ENCODE assay signal across 1 cellular context in the genomic region with DNA sequence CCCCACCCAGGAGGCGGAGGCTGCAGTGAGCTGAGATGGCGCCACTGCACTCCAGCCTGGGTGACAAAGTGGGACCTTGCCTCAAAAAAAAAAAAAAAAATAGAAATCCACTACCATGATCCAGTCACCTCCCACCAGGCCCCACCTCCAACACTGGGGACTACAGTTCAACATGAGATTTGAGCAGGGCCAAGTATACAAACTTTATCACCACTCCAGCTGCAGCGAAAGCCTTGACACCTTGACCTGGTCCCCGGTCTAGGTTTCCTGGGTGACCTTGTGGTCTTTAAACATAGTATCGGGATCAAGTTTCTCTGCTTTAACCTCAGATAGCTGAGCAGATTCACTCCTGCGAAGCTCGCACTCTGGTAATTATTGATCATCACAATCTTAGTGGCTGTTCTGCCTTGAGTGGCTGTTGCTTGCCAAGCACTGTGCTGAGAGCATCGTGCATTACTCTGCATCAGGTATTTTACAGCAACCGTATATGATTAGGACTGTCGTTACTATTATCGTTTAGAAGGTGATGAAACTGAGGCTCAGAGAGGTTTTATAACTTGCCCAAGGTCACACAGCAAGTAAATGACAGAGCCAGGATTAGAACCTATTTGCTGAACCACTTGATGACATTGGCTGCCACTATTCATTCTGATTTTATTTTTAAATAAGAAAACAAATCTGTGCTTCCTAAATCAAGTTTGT.
A peak's percentile ranks its signal among the peaks of the same experiment; 100 is the strongest.
TF ChIP-seq lines count a peak whose summit lies in the region.

No MANE protein-coding gene starts in this region.

TF ChIP-seq in HepG2, 621 proteins besides CTCF, POLR2A, EP300 and RAD21 (continued from another document):
- TF ChIP-seq CEBPG (CRISPR knock-in tag; IDR thresholded peaks at IDR 0.05) (no peak), ZSCAN20 (CRISPR knock-in tag; IDR thresholded peaks at IDR 0.05; ENCODE audit: borderline replicate concordance) (no peak), ZNF207 (IDR thresholded peaks at IDR 0.05; ENCODE audit: borderline replicate concordance) (no peak), ZNF605 (CRISPR knock-in tag; IDR thresholded peaks at IDR 0.05) (0 out of 2 replicates have a peak, but pooled peaks have one; percentile 51), ZNF205 (CRISPR knock-in tag; IDR thresholded peaks at IDR 0.05) (no peak), MEIS2 (CRISPR knock-in tag; IDR thresholded peaks at IDR 0.05) (no peak), RBM39 (IDR thresholded peaks at IDR 0.05; ENCODE audit: low read depth, low read length, poor library complexity, severe bottlenecking) (no peak), ATF7 (IDR thresholded peaks at IDR 0.05) (no peak), ATF7 (CRISPR knock-in tag; IDR thresholded peaks at IDR 0.05) (no peak), KAT8 (CRISPR knock-in tag; IDR thresholded peaks at IDR 0.05) (no peak), SALL1 (CRISPR knock-in tag; IDR thresholded peaks at IDR 0.05) (peak; percentile 70), KDM1A (CRISPR knock-in tag; IDR thresholded peaks at IDR 0.05) (no peak), ATRX (CRISPR knock-in tag; IDR thresholded peaks at IDR 0.05; ENCODE audit: borderline replicate concordance) (no peak), ZNF850 (CRISPR knock-in tag; conservative IDR thresholded peaks at IDR 0.05) (no peak), ZFP36 (IDR thresholded peaks at IDR 0.05; ENCODE audit: borderline replicate concordance, low read depth, low read length, partially characterized antibody) (no peak), JUN (CRISPR knock-in tag; IDR thresholded peaks at IDR 0.05) (no peak)
- TF ChIP-seq, protein P1, sequence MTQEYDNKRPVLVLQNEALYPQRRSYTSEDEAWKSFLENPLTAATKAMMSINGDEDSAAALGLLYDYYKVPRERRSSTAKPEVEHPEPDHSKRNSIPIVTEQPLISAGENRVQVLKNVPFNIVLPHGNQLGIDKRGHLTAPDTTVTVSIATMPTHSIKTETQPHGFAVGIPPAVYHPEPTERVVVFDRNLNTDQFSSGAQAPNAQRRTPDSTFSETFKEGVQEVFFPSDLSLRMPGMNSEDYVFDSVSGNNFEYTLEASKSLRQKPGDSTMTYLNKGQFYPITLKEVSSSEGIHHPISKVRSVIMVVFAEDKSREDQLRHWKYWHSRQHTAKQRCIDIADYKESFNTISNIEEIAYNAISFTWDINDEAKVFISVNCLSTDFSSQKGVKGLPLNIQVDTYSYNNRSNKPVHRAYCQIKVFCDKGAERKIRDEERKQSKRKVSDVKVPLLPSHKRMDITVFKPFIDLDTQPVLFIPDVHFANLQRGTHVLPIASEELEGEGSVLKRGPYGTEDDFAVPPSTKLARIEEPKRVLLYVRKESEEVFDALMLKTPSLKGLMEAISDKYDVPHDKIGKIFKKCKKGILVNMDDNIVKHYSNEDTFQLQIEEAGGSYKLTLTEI (CRISPR knock-in tag; conservative IDR thresholded peaks at IDR 0.05): no peak
- TF ChIP-seq, protein P2, sequence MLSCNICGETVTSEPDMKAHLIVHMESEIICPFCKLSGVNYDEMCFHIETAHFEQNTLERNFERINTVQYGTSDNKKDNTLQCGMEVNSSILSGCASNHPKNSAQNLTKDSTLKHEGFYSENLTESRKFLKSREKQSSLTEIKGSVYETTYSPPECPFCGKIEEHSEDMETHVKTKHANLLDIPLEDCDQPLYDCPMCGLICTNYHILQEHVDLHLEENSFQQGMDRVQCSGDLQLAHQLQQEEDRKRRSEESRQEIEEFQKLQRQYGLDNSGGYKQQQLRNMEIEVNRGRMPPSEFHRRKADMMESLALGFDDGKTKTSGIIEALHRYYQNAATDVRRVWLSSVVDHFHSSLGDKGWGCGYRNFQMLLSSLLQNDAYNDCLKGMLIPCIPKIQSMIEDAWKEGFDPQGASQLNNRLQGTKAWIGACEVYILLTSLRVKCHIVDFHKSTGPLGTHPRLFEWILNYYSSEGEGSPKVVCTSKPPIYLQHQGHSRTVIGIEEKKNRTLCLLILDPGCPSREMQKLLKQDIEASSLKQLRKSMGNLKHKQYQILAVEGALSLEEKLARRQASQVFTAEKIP (CRISPR knock-in tag; IDR thresholded peaks at IDR 0.05; ENCODE audit: borderline replicate concordance): no peak
- TF ChIP-seq, protein P3, sequence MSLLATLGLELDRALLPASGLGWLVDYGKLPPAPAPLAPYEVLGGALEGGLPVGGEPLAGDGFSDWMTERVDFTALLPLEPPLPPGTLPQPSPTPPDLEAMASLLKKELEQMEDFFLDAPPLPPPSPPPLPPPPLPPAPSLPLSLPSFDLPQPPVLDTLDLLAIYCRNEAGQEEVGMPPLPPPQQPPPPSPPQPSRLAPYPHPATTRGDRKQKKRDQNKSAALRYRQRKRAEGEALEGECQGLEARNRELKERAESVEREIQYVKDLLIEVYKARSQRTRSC (CRISPR knock-in tag; IDR thresholded peaks at IDR 0.05; ENCODE audit: low read depth): no peak
- TF ChIP-seq, protein P4, sequence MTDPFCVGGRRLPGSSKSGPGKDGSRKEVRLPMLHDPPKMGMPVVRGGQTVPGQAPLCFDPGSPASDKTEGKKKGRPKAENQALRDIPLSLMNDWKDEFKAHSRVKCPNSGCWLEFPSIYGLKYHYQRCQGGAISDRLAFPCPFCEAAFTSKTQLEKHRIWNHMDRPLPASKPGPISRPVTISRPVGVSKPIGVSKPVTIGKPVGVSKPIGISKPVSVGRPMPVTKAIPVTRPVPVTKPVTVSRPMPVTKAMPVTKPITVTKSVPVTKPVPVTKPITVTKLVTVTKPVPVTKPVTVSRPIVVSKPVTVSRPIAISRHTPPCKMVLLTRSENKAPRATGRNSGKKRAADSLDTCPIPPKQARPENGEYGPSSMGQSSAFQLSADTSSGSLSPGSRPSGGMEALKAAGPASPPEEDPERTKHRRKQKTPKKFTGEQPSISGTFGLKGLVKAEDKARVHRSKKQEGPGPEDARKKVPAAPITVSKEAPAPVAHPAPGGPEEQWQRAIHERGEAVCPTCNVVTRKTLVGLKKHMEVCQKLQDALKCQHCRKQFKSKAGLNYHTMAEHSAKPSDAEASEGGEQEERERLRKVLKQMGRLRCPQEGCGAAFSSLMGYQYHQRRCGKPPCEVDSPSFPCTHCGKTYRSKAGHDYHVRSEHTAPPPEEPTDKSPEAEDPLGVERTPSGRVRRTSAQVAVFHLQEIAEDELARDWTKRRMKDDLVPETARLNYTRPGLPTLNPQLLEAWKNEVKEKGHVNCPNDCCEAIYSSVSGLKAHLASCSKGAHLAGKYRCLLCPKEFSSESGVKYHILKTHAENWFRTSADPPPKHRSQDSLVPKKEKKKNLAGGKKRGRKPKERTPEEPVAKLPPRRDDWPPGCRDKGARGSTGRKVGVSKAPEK (CRISPR knock-in tag; IDR thresholded peaks at IDR 0.05; ENCODE audit: borderline replicate concordance): 0 out of 2 replicates have a peak, but pooled peaks have one; percentile 58
